In genomic region chr11:22875869-22876473, GRCh38 we compare ENCODE assay signal across 8 cellular contexts. TPM values are rescaled to one million over a fixed set of nuclear protein-coding genes. Genes with fewer than 3 reads are reported as not detected.
A peak's percentile ranks its signal among the peaks of the same experiment; 100 is the strongest.
DNase-seq lines count a peak whose midpoint lies in the region; ATAC-seq and TF ChIP-seq lines count a peak whose summit lies in the region.

No MANE protein-coding gene starts in this region.

- no peaks in the 10 kb centered on the region for H3K27me3 ChIP-seq in liver (ENCODE audit: control insufficient read depth in 4 of 4, insufficient read depth in 4 of 4, low read length in 3 of 4)

- no peaks in the 10 kb centered on the region for H3K36me3 ChIP-seq in liver (ENCODE audit: control insufficient read depth in 4 of 4, insufficient read depth in 3 of 4, low read depth in 1 of 4, low read length in 3 of 4)

- ATAC-seq in GM19397 (IDR thresholded peaks at IDR 0.05; ENCODE audit: unreplicated experiment) (peak; percentile 93), HG03442 (IDR thresholded peaks at IDR 0.05; ENCODE audit: unreplicated experiment) (peak; percentile 99)

- H3K4me1 ChIP-seq in liver (ENCODE audit: control insufficient read depth in 4 of 4, insufficient read depth in 4 of 4, low read length in 3 of 4): peaks cover 0 to 3% (median 1%) of the 10 kb centered on the region in 4 donors

- peak; percentile 61 for DNase-seq in COLO829 (ENCODE audit: low spot score)
- DNase-seq in NCI-H446 (lab: John Stamatoyannopoulos, UW): peak; percentile 80 to 84
- DNase-seq in activated CD4-positive, CD25-positive, alpha-beta regulatory T cell treated with anti-CD3 and anti-CD28 coated beads, Interleukin-2, amount 50 U/mL, for 16 hours (ENCODE audit: low read depth, low spot score): peak; percentile 26
- DNase-seq in choroid plexus epithelial cell (ENCODE audit: low read depth): peak; percentile 94
- peak; percentile 3 for DNase-seq in stimulated activated CD8-positive, alpha-beta memory T cell treated with anti-CD3 and anti-CD28 coated beads, Interleukin-12 subunit alpha, Interleukin-12 subunit beta, amount 100 ng/mL, for 4 hours (ENCODE audit: low read depth)

- WGBS in liver: 3% methylated on average over 2 of the region's 2 CpGs

- H3K9me3 ChIP-seq in liver (ENCODE audit: control insufficient read depth in 4 of 4, low read length in 3 of 4): no peaks in the 10 kb centered on the region

- H3K9ac ChIP-seq in liver (ENCODE audit: low read depth in 1 of 2, low read length in 2 of 2): no peak overlapping the region

- peak; percentile 65 for TF ChIP-seq CTCF in choroid plexus epithelial cell (conservative IDR thresholded peaks at IDR 0.05; ENCODE audit: low read depth, low read length)
- peak; percentile 72 for TF ChIP-seq CTCF in liver (IDR thresholded peaks at IDR 0.05; ENCODE audit: low read depth, low read length, missing input control)

- no peak overlapping the region for H3K27ac ChIP-seq in liver (ENCODE audit: low read depth in 1 of 2, low read length in 2 of 2)

- peak; percentile 89 to 92 for TF ChIP-seq RAD21 in liver (IDR thresholded peaks at IDR 0.05)

- H3K4me3 ChIP-seq in choroid plexus epithelial cell (ENCODE audit: low read depth, low read length) (no peak overlapping the region), liver (ENCODE audit: low read depth in 1 of 3, low read length in 3 of 3) (no peak overlapping the region)

TF ChIP-seq in liver, 16 proteins besides CTCF, POLR2A, EP300 and RAD21:
- TF ChIP-seq HNF4A (conservative IDR thresholded peaks at IDR 0.05) (no peak), EGR1 (IDR thresholded peaks at IDR 0.05; ENCODE audit: low read depth in 2 of 2) (no peak), RXRA (IDR thresholded peaks at IDR 0.05) (no peak), FOXA2 (IDR thresholded peaks at IDR 0.05) (no peak), YY1 (IDR thresholded peaks at IDR 0.05) (no peak), ATF3 (IDR thresholded peaks at IDR 0.05) (no peak), MAX (IDR thresholded peaks at IDR 0.05) (no peak), SP1 (IDR thresholded peaks at IDR 0.05) (no peak), FOXA1 (IDR thresholded peaks at IDR 0.05) (no peak), GABPA (IDR thresholded peaks at IDR 0.05 in 1 of 2, conservative IDR thresholded peaks at IDR 0.05 in 1 of 2) (no peak), TAF1 (conservative IDR thresholded peaks at IDR 0.05) (no peak), ZBTB33 (IDR thresholded peaks at IDR 0.05) (no peak), REST (IDR thresholded peaks at IDR 0.05) (no peak), JUND (IDR thresholded peaks at IDR 0.05) (no peak), HNF4G (IDR thresholded peaks at IDR 0.05) (no peak), NR2F2 (IDR thresholded peaks at IDR 0.05) (no peak)
TF ChIP-seq in liver: peak in this region for 0.

RNA-seq across cellular contexts. Expression of gene CCDC179, which starts 15.7 kb away (rescaled TPM):
- not detected for total RNA-seq in liver
- polyA plus RNA-seq in liver: under 1 TPM in 1 of 2 donors, not detected in 1; 0.96 TPM

RNA-seq across cellular contexts. Expression of gene SVIP, which starts 46.4 kb away (rescaled TPM):
- total RNA-seq in liver: 1 to 10 TPM; 2.7 to 7.2 TPM
- 1 to 10 TPM; 3.1 to 6.6 TPM for polyA plus RNA-seq in liver

Comparison
In these comparisons a context has a peak if more than half of its experiments do, and no peak if none do; other contexts are left out.
1. DNase-seq: peak in every context shown above with its lines; median percentile 94 in choroid plexus epithelial cell; 82 in NCI-H446; 61 in COLO829; 26 in activated CD4-positive, CD25-positive, alpha-beta regulatory T cell treated with anti-CD3 and anti-CD28 coated beads, Interleukin-2, amount 50 U/mL, for 16 hours; 3 in stimulated activated CD8-positive, alpha-beta memory T cell treated with anti-CD3 and anti-CD28 coated beads, Interleukin-12 subunit alpha, Interleukin-12 subunit beta, amount 100 ng/mL, for 4 hours.